ENCODE assay signal across 12 cellular contexts in genomic region chr16:50160495-50161164, GRCh38. TPM values are rescaled to one million over a fixed set of nuclear protein-coding genes. Genes with fewer than 3 reads are reported as not detected.
DNase-seq lines count a peak whose midpoint lies in the region; ATAC-seq and TF ChIP-seq lines count a peak whose summit lies in the region.
"Had no signal": no experiment of that assay in that cellular context is flagged by ENCODE, and none has a peak within 500 bp of the region (broad histone marks: within the 10 kb centered on the region; RNA-seq: fewer than 3 reads in every experiment).

No MANE protein-coding gene starts in this region.

- ATAC-seq in effector memory CD8-positive, alpha-beta T cell (replicated peaks): peak; percentile 87
- no peak for ATAC-seq in GM18858 (IDR thresholded peaks at IDR 0.05; ENCODE audit: unreplicated experiment)
- ATAC-seq: esophagus mucosa had no signal

- H3K9me3 Mint-ChIP-seq in effector memory CD8-positive, alpha-beta T cell: no peaks in the 10 kb centered on the region
- H3K9me3 Mint-ChIP-seq in progenitor cell of endocrine pancreas (ENCODE audit: low read depth) (no peaks in the 10 kb centered on the region), MCF 10A (ENCODE audit: unreplicated experiment) (no peaks in the 10 kb centered on the region)

- no TSS peak for BruUV-seq in MCF 10A (replicated peaks; lab: Mats Ljungman, UMichigan)

- peaks cover 39 to 61% of the 10 kb centered on the region in 2 donors for H3K4me1 Mint-ChIP-seq in effector memory CD8-positive, alpha-beta T cell (ENCODE audit: low read depth in 2 of 2)
- H3K4me1 Mint-ChIP-seq in progenitor cell of endocrine pancreas (ENCODE audit: low read depth): peaks cover 10% of the 10 kb centered on the region
- H3K4me1 Mint-ChIP-seq in MCF 10A (ENCODE audit: insufficient read depth, unreplicated experiment): peaks cover 20% of the 10 kb centered on the region

- DNase-seq in GM03348 (ENCODE audit: low spot score) (peak; percentile 73), OCI-M1 (lab: John Stamatoyannopoulos, UW) (peak; percentile 5), progenitor cell of endocrine pancreas (ENCODE audit: low spot score, unreplicated experiment) (no peak), CD1c-positive myeloid dendritic cell (ENCODE audit: extremely low spot score) (no peak), MCF 10A (ENCODE audit: unreplicated experiment) (no peak), NCI-H446 treated with DMSO at 0.1 percent for 48 hours (lab: John Stamatoyannopoulos, UW) (no peak)
- peak in 1 of 3 experiments; percentile 20 for DNase-seq in effector memory CD8-positive, alpha-beta T cell
- DNase-seq: activated CD4-positive, alpha-beta T cell treated with anti-CD3 and anti-CD28 coated beads for 1 hour; DND-41; NCI-H2081 treated with DMSO at 0.1 percent for 48 hours had no signal

- no peaks in the 10 kb centered on the region for H3K27me3 Mint-ChIP-seq in effector memory CD8-positive, alpha-beta T cell
- H3K27me3 Mint-ChIP-seq in progenitor cell of endocrine pancreas (no peaks in the 10 kb centered on the region), MCF 10A (ENCODE audit: insufficient read depth, unreplicated experiment) (no peaks in the 10 kb centered on the region)

- intact Hi-C loops in MCF 10A (cut with micrococcal nuclease): no loop called here

- peak overlapping the region; percentile 45 to 69 for H3K4me3 Mint-ChIP-seq in effector memory CD8-positive, alpha-beta T cell
- H3K4me3 Mint-ChIP-seq in progenitor cell of endocrine pancreas (ENCODE audit: low read depth) (no peak overlapping the region), MCF 10A (ENCODE audit: unreplicated experiment) (no peak overlapping the region)

- CTCF ChIA-PET in MCF 10A (lab: Yijun Ruan, JAX): interaction anchor here (0.5 kb wide), 1 partner anchor 646 kb away, joined by 3 read pairs; no protein-coding TSS in a partner anchor

- TF ChIP-seq CTCF in progenitor cell of endocrine pancreas (IDR thresholded peaks at IDR 0.05; ENCODE audit: unreplicated experiment) (no peak), MCF 10A (IDR thresholded peaks at IDR 0.05; ENCODE audit: unreplicated experiment) (no peak)

- H3K27ac Mint-ChIP-seq in effector memory CD8-positive, alpha-beta T cell: peak overlapping the region; percentile 72 to 94
- H3K27ac Mint-ChIP-seq in progenitor cell of endocrine pancreas: peak overlapping the region; percentile 13
- no peak overlapping the region for H3K27ac Mint-ChIP-seq in MCF 10A (ENCODE audit: low read depth, unreplicated experiment)

- peaks cover 27% of the 10 kb centered on the region for H3K36me3 Mint-ChIP-seq in effector memory CD8-positive, alpha-beta T cell (ENCODE audit: insufficient read depth)
- peaks cover 4% of the 10 kb centered on the region for H3K36me3 Mint-ChIP-seq in progenitor cell of endocrine pancreas (ENCODE audit: insufficient read depth)
- H3K36me3 Mint-ChIP-seq in MCF 10A (ENCODE audit: insufficient read depth, unreplicated experiment): peaks cover 10% of the 10 kb centered on the region

- POLR2A ChIA-PET in MCF 10A (lab: Yijun Ruan, JAX): interaction anchor here (0.6 kb wide), 1 partner anchor 50 kb away, joined by 4 read pairs; no protein-coding TSS in a partner anchor

RNA-seq across cellular contexts. Expression of gene TENT4B, which starts 7.5 kb away (rescaled TPM):
- 13.5 TPM in 2 replicates for total RNA-seq in progenitor cell of endocrine pancreas
- total RNA-seq in MCF 10A (2022): 11.5 and 12.1 TPM in 2 replicates

Comparison
In these comparisons a context has a peak if more than half of its experiments do, and no peak if none do; other contexts are left out.
1. DNase-seq: peak in GM03348 (single experiment) and OCI-M1 (single experiment); none in progenitor cell of endocrine pancreas (single experiment), CD1c-positive myeloid dendritic cell (single experiment), MCF 10A (single experiment) and NCI-H446 treated with DMSO at 0.1 percent for 48 hours (single experiment).
2. H3K4me3 Mint-ChIP-seq: peak in effector memory CD8-positive, alpha-beta T cell (2 of 2); none in progenitor cell of endocrine pancreas (single experiment) and MCF 10A (single experiment).